In the genomic region with DNA sequence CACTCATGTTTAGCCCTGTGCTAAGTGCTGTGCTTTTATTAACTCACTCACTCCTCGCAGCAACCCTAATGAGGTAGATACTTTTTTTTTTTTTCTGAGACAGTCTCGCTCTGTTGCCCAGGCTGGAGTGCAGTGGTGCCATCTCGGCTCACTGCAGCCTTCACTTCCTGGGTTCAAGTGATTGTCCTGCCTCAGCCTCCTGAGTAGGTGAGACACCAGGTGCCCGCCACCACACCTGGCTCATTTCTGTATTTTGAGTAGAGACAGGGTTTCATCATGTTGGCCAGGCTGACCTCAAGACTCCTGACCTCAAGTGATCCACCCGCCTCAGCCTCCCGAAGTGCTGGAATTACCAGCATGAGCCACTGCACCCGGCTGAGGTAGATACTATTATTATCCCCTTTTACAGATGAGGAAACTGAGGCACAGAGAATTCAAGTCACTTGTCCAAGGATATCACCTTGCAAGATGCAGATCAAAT, we compare ENCODE assay signal across 8 cellular contexts. TPM values are rescaled to one million over a fixed set of nuclear protein-coding genes. Genes with fewer than 3 reads are reported as not detected.
DNase-seq lines count a peak whose midpoint lies in the region; ATAC-seq and TF ChIP-seq lines count a peak whose summit lies in the region.

No MANE protein-coding gene starts in this region.

- TF ChIP-seq CTCF in liver (IDR thresholded peaks at IDR 0.05; ENCODE audit: low read depth, low read length, missing input control) (no peak), suprapubic skin (IDR thresholded peaks at IDR 0.05) (no peak)

- H3K9me3 ChIP-seq in liver (ENCODE audit: control insufficient read depth in 4 of 4, low read length in 3 of 4), result no peaks in the 10 kb centered on the region
- H3K9me3 ChIP-seq in suprapubic skin, result no peaks in the 10 kb centered on the region

- peak; percentile 5 for DNase-seq in NCI-H2029 (lab: John Stamatoyannopoulos, UW)
- DNase-seq in NCI-H2029 treated with DMSO at 0.1 percent for 48 hours (lab: John Stamatoyannopoulos, UW), result no peak
- DNase-seq in activated naive CD8-positive, alpha-beta T cell treated with anti-CD3 and anti-CD28 coated beads, Interleukin-2, amount 50 U/mL, for 24 hours, result no peak
- no peak for DNase-seq in suprapubic skin (ENCODE audit: low spot score in 2 of 2)
- no peak for DNase-seq in SKM-1 treated with dmso at 0.1 percent for 144 hours (lab: John Stamatoyannopoulos, UW; ENCODE audit: unreplicated experiment)
- DNase-seq in NCI-H2107 treated with DMSO at 0.1 percent for 48 hours (lab: John Stamatoyannopoulos, UW; ENCODE audit: unreplicated experiment), result no peak
- no peak for DNase-seq in effector CD8-positive, alpha-beta T cell (lab: John Stamatoyannopoulos, UW)

- H3K27ac Mint-ChIP-seq in activated naive CD8-positive, alpha-beta T cell treated with anti-CD3 and anti-CD28 coated beads, Interleukin-2, amount 50 U/mL, for 24 hours, result no peak overlapping the region

- H3K4me1 ChIP-seq in liver (ENCODE audit: control insufficient read depth in 4 of 4, insufficient read depth in 4 of 4, low read length in 3 of 4), result peaks cover 7 to 54% (median 37%) of the 10 kb centered on the region in 4 donors
- peaks cover 51% of the 10 kb centered on the region for H3K4me1 ChIP-seq in suprapubic skin

- H3K4me1 Mint-ChIP-seq in activated naive CD8-positive, alpha-beta T cell treated with anti-CD3 and anti-CD28 coated beads, Interleukin-2, amount 50 U/mL, for 24 hours, result peaks cover 66% of the 10 kb centered on the region

- no peak for TF ChIP-seq EP300 in suprapubic skin (IDR thresholded peaks at IDR 0.05)

- TF ChIP-seq POLR2A in suprapubic skin (IDR thresholded peaks at IDR 0.05), result no peak

- no peaks in the 10 kb centered on the region for H3K27me3 ChIP-seq in liver (ENCODE audit: control insufficient read depth in 4 of 4, insufficient read depth in 4 of 4, low read length in 3 of 4)
- no peaks in the 10 kb centered on the region for H3K27me3 ChIP-seq in suprapubic skin

- no peak for ATAC-seq in activated naive CD8-positive, alpha-beta T cell treated with anti-CD3 and anti-CD28 coated beads, Interleukin-2, amount 50 U/mL, for 24 hours

- H3K36me3 ChIP-seq in liver (ENCODE audit: control insufficient read depth in 4 of 4, insufficient read depth in 3 of 4, low read depth in 1 of 4, low read length in 3 of 4), result peaks cover 0 to 6% (median 4%) of the 10 kb centered on the region in 4 donors
- peaks cover 11% of the 10 kb centered on the region for H3K36me3 ChIP-seq in suprapubic skin

- no peak for TF ChIP-seq RAD21 in liver (IDR thresholded peaks at IDR 0.05)

- no peaks in the 10 kb centered on the region for H3K27me3 Mint-ChIP-seq in activated naive CD8-positive, alpha-beta T cell treated with anti-CD3 and anti-CD28 coated beads, Interleukin-2, amount 50 U/mL, for 24 hours

- WGBS in liver, result 30% methylated on average over 7 of the region's 7 CpGs
- 31% methylated on average over 7 of the region's 7 CpGs for WGBS in suprapubic skin

- H3K9ac ChIP-seq in liver (ENCODE audit: low read depth in 1 of 2, low read length in 2 of 2), result peak overlapping the region; percentile 40 to 41

- H3K27ac ChIP-seq in liver (ENCODE audit: low read depth in 1 of 2, low read length in 2 of 2), result peak overlapping the region; percentile 95 to 97
- peak overlapping the region; percentile 97 for H3K27ac ChIP-seq in suprapubic skin

- H3K9me3 Mint-ChIP-seq in activated naive CD8-positive, alpha-beta T cell treated with anti-CD3 and anti-CD28 coated beads, Interleukin-2, amount 50 U/mL, for 24 hours, result no peaks in the 10 kb centered on the region

- H3K4me3 Mint-ChIP-seq in activated naive CD8-positive, alpha-beta T cell treated with anti-CD3 and anti-CD28 coated beads, Interleukin-2, amount 50 U/mL, for 24 hours, result peak overlapping the region; percentile 86

- H3K4me3 ChIP-seq in liver (ENCODE audit: low read depth in 1 of 3, low read length in 3 of 3) (peak overlapping the region in 2 of 3 donors; percentile 61 to 91), suprapubic skin (peak overlapping the region; percentile 90)

- peaks cover 14% of the 10 kb centered on the region for H3K36me3 Mint-ChIP-seq in activated naive CD8-positive, alpha-beta T cell treated with anti-CD3 and anti-CD28 coated beads, Interleukin-2, amount 50 U/mL, for 24 hours (ENCODE audit: low read depth)

TF ChIP-seq in liver, 16 proteins besides CTCF, POLR2A, EP300 and RAD21:
- TF ChIP-seq RXRA (IDR thresholded peaks at IDR 0.05), result peak in 1 of 2 donors; percentile 75
- TF ChIP-seq, protein P1, sequence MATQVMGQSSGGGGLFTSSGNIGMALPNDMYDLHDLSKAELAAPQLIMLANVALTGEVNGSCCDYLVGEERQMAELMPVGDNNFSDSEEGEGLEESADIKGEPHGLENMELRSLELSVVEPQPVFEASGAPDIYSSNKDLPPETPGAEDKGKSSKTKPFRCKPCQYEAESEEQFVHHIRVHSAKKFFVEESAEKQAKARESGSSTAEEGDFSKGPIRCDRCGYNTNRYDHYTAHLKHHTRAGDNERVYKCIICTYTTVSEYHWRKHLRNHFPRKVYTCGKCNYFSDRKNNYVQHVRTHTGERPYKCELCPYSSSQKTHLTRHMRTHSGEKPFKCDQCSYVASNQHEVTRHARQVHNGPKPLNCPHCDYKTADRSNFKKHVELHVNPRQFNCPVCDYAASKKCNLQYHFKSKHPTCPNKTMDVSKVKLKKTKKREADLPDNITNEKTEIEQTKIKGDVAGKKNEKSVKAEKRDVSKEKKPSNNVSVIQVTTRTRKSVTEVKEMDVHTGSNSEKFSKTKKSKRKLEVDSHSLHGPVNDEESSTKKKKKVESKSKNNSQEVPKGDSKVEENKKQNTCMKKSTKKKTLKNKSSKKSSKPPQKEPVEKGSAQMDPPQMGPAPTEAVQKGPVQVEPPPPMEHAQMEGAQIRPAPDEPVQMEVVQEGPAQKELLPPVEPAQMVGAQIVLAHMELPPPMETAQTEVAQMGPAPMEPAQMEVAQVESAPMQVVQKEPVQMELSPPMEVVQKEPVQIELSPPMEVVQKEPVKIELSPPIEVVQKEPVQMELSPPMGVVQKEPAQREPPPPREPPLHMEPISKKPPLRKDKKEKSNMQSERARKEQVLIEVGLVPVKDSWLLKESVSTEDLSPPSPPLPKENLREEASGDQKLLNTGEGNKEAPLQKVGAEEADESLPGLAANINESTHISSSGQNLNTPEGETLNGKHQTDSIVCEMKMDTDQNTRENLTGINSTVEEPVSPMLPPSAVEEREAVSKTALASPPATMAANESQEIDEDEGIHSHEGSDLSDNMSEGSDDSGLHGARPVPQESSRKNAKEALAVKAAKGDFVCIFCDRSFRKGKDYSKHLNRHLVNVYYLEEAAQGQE (IDR thresholded peaks at IDR 0.05), result no peak

RNA-seq across cellular contexts. Expression of a gene that starts 2.5 kb away (rescaled TPM):
- total RNA-seq in liver (10 to 100 TPM in 1 of 2 donors, 1 to 10 TPM in 1; 5.1 to 12.5 TPM), suprapubic skin (10 to 100 TPM; 52.9 to 93.8 (median 70.9) TPM)
- polyA plus RNA-seq in liver, result 10 to 100 TPM in 1 of 2 donors, 1 to 10 TPM in 1; 4.2 to 10.2 TPM

RNA-seq across cellular contexts. Expression of a gene that starts 2.8 kb away (rescaled TPM):
- total RNA-seq in liver (10 to 100 TPM; 15.2 to 24.7 TPM), suprapubic skin (10 to 100 TPM; 31.2 to 53.8 (median 39.3) TPM)
- 10 to 100 TPM in 1 of 2 donors, 1 to 10 TPM in 1; 6.4 to 30.6 TPM for polyA plus RNA-seq in liver

RNA-seq across cellular contexts. Expression of a gene that starts 29.0 kb away (rescaled TPM):
- total RNA-seq in liver (1 to 10 TPM; 1.4 to 3.9 TPM), suprapubic skin (10 to 100 TPM; 20.5 to 38.2 (median 29.3) TPM)
- 1 to 10 TPM; 1.1 to 4.6 TPM for polyA plus RNA-seq in liver

RNA-seq across cellular contexts. Expression of a gene that starts 30.8 kb away (rescaled TPM):
- total RNA-seq in liver (1 to 10 TPM in 1 of 2 donors, under 1 TPM in 1; 0.93 to 1.8 TPM), suprapubic skin (1 to 10 TPM; 3.8 to 9.9 (median 5.4) TPM)
- polyA plus RNA-seq in liver, result 1 to 10 TPM; 4.2 to 7.7 TPM

RNA-seq across cellular contexts. Expression of a gene that starts 31.5 kb away (rescaled TPM):
- total RNA-seq in liver (10 to 100 TPM; 11.8 to 27.1 TPM), suprapubic skin (10 to 100 TPM; 49.6 to 52.2 (median 51.0) TPM)
- 10 to 100 TPM; 12.4 to 21.6 TPM for polyA plus RNA-seq in liver

Comparison
In these comparisons a context has a peak if more than half of its experiments do, and no peak if none do; other contexts are left out.
1. RNA of a gene that starts 2.5 kb away (total RNA-seq): 52.9 to 93.8 TPM in suprapubic skin; 5.1 to 12.5 TPM in liver; every median in the first group is over 4 times any median in the second.
2. RNA of a gene that starts 29.0 kb away (total RNA-seq): 20.5 to 38.2 TPM in suprapubic skin; 1.4 to 3.9 TPM in liver; every median in the first group is over 4 times any median in the second.